ENCODE assay signal across 20 cellular contexts in genomic region chr11:126751242-126751641, GRCh38.
"Had no signal": no experiment of that assay in that cellular context is flagged by ENCODE, and none has a peak within 500 bp of the region (broad histone marks: within the 10 kb centered on the region; RNA-seq: fewer than 3 reads in every experiment).

No MANE protein-coding gene starts in this region.

- H3K27ac ChIP-seq: breast epithelium, foreskin keratinocyte, left ventricle myocardium inferior, prostate gland, upper lobe of right lung, VCaP had no signal

- DNase-seq: activated CD4-positive, alpha-beta T cell treated with anti-CD3 and anti-CD28 coated beads for 1 hour; activated CD4-positive, alpha-beta T cell treated with anti-CD3 and anti-CD28 coated beads, Interleukin-2, amount 50 U/mL, for 48 hours; activated naive CD4-positive, alpha-beta T cell treated with Interleukin-2 at 50 U/mL for 16 hours; aorta; cerebellar nuclear complex; effector memory CD4-positive, alpha-beta T cell; erythroblast; foreskin keratinocyte; glutamatergic neuron; hypothalamus; kidney; left ventricle myocardium inferior; mesendoderm; right cardiac atrium; T-helper 1 cell; upper lobe of right lung had no signal

- H3K9me3 ChIP-seq: breast epithelium, prostate gland, upper lobe of right lung had no signal

- ATAC-seq: activated T-helper 17 cell treated with anti-CD3 and anti-CD28 coated beads, Interleukin-2, amount 50 U/mL, for 72 hours; foreskin keratinocyte; right cardiac atrium; upper lobe of right lung had no signal

- H3K27me3 ChIP-seq: breast epithelium, foreskin keratinocyte, upper lobe of right lung had no signal

- H3K36me3 ChIP-seq: breast epithelium, left ventricle myocardium inferior, prostate gland, upper lobe of right lung had no signal

- H3K4me3 ChIP-seq: breast epithelium, left ventricle myocardium inferior, prostate gland, upper lobe of right lung had no signal

- H3K4me1 ChIP-seq: breast epithelium, foreskin keratinocyte, left ventricle myocardium inferior, prostate gland, upper lobe of right lung had no signal
